In the genomic region with DNA sequence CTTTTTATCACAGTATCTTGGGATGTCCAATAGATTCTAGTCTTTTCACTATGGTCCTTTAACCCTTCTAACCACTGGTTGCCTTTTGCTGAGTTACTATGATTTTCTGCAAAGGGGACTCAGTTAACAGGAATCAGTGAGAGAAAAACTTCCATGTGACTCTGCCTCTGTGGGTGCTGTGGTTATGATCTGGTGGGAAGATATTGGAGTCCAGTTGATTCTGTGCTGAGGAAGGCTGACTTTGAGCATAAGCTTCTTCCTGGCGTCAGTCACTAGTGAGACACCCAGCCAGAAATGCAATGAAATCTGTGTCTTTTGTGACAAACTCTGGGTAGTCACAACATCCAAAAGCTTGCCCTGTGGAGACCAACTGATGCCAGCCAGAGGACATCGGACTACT, we compare ENCODE assay signal across 25 cellular contexts.
"Had no signal": no experiment of that assay in that cellular context is flagged by ENCODE, and none has a peak within 500 bp of the region (broad histone marks: within the 10 kb centered on the region; RNA-seq: fewer than 3 reads in every experiment).

No MANE protein-coding gene starts in this region.

- H3K4me3 ChIP-seq: colonic mucosa, gastroesophageal sphincter, heart left ventricle, right lobe of liver, thoracic aorta, vagina had no signal

- H3K4me1 Mint-ChIP-seq: activated T-helper 17 cell treated with anti-CD3 and anti-CD28 coated beads, Interleukin-2, amount 50 U/mL, for 72 hours had no signal

- H3K27ac Mint-ChIP-seq: activated naive CD4-positive, alpha-beta T cell treated with anti-CD3 and anti-CD28 coated beads, Interleukin-2, amount 50 U/mL, for 72 hours; activated T-helper 17 cell treated with anti-CD3 and anti-CD28 coated beads, Interleukin-2, amount 50 U/mL, for 72 hours; natural killer cell treated with Interleukin-12 subunit alpha and Interleukin-12 subunit beta and Interleukin-15 and Interleukin-18, amount 100 ng/mL, for 72 hours; type B pancreatic cell had no signal

- H3K27me3 Mint-ChIP-seq: activated T-helper 17 cell treated with anti-CD3 and anti-CD28 coated beads, Interleukin-2, amount 50 U/mL, for 72 hours; natural killer cell treated with Interleukin-12 subunit alpha and Interleukin-12 subunit beta and Interleukin-15 and Interleukin-18, amount 100 ng/mL, for 72 hours; type B pancreatic cell had no signal

- H3K27me3 ChIP-seq: colonic mucosa, gastroesophageal sphincter, heart left ventricle, right lobe of liver, vagina had no signal

- H3K27ac ChIP-seq: colonic mucosa, gastroesophageal sphincter, heart left ventricle, right lobe of liver, thoracic aorta, vagina, WERI-Rb-1 had no signal

- H3K4me3 Mint-ChIP-seq: activated T-helper 17 cell treated with anti-CD3 and anti-CD28 coated beads, Interleukin-2, amount 50 U/mL, for 72 hours; natural killer cell treated with Interleukin-12 subunit alpha and Interleukin-12 subunit beta and Interleukin-15 and Interleukin-18, amount 100 ng/mL, for 72 hours; type B pancreatic cell had no signal

- H3K4me1 ChIP-seq: colonic mucosa, right lobe of liver had no signal

- H3K9me3 Mint-ChIP-seq: activated naive CD4-positive, alpha-beta T cell treated with anti-CD3 and anti-CD28 coated beads, Interleukin-2, amount 50 U/mL, for 72 hours; type B pancreatic cell had no signal

- DNase-seq: activated CD4-positive, alpha-beta T cell treated with anti-CD3 and anti-CD28 coated beads for 1 hour; activated CD4-positive, alpha-beta T cell treated with anti-CD3 and anti-CD28 coated beads, Interleukin-2, amount 50 U/mL, for 1 hour; activated T-cell treated with anti-CD3 and anti-CD28 coated beads, Interleukin-2, amount 50 U/mL, for 1 hour; aorta; colonic mucosa; heart left ventricle; left cardiac atrium; midbrain; posterior cingulate gyrus; right lobe of liver; small intestine; stimulated activated CD4-positive, alpha-beta T cell treated with anti-CD3 and anti-CD28 coated beads, Interleukin-15, amount 100 ng/mL, for 24 hours; stimulated activated CD4-positive, alpha-beta T cell treated with anti-CD3 and anti-CD28 coated beads, Interleukin-2, amount 100 ng/mL, for 48 hours; stimulated activated CD8-positive, alpha-beta memory T cell treated with anti-CD3 and anti-CD28 coated beads, Interleukin-4, amount 100 ng/mL, for 48 hours; stimulated activated naive CD4-positive, alpha-beta T cell; WERI-Rb-1 had no signal

- H3K36me3 ChIP-seq: colonic mucosa, gastroesophageal sphincter, heart left ventricle, right lobe of liver, thoracic aorta, vagina, WERI-Rb-1 had no signal

- H3K9me3 ChIP-seq: colonic mucosa, gastroesophageal sphincter, heart left ventricle, right lobe of liver, thoracic aorta, vagina had no signal

- H3K36me3 Mint-ChIP-seq: activated naive CD4-positive, alpha-beta T cell treated with anti-CD3 and anti-CD28 coated beads, Interleukin-2, amount 50 U/mL, for 72 hours; natural killer cell treated with Interleukin-12 subunit alpha and Interleukin-12 subunit beta and Interleukin-15 and Interleukin-18, amount 100 ng/mL, for 72 hours; type B pancreatic cell had no signal

- ATAC-seq: activated naive CD4-positive, alpha-beta T cell treated with anti-CD3 and anti-CD28 coated beads, Interleukin-2, amount 50 U/mL, for 72 hours; activated T-helper 17 cell treated with anti-CD3 and anti-CD28 coated beads, Interleukin-2, amount 50 U/mL, for 72 hours; gastroesophageal sphincter; heart left ventricle; left cardiac atrium; natural killer cell treated with Interleukin-12 subunit alpha and Interleukin-12 subunit beta and Interleukin-15 and Interleukin-18, amount 100 ng/mL, for 72 hours; right lobe of liver had no signal

- FAIRE-seq: bronchial epithelial cell, islet of Langerhans, small intestine had no signal
